8 cellular contexts compared by ENCODE assay signal in the genomic region with DNA sequence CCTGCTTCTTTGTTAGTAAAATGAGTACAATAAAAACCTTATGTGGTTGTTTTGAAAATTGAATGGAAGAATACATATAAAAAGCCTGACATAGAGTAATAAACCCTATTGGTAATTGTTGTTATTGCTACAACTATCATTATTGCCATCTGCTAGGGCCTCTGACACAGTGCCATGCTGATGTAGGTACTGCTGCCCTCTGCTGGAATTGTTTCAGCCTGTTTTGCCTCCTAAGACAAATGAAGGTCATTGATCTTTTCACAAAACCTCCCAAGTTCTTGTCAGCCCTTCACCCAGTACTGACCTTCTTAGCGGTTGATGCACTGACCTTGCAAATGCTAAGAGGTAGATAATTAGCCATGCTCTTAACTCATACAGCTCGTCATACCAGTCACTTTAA.
A peak's percentile ranks its signal among the peaks of the same experiment; 100 is the strongest.
DNase-seq lines count a peak whose midpoint lies in the region; ATAC-seq and TF ChIP-seq lines count a peak whose summit lies in the region.

No MANE protein-coding gene starts in this region.

- H3K27me3 Mint-ChIP-seq in type B pancreatic cell, result no peaks in the 10 kb centered on the region
- H3K27me3 Mint-ChIP-seq in mesothelial cell of epicardium (ENCODE audit: low read depth), result no peaks in the 10 kb centered on the region

- H3K4me1 Mint-ChIP-seq in type B pancreatic cell (ENCODE audit: unreplicated experiment) (peaks cover 7% of the 10 kb centered on the region), mesothelial cell of epicardium (peaks cover 14% of the 10 kb centered on the region)

- no peak overlapping the region for H3K27ac Mint-ChIP-seq in type B pancreatic cell
- no peak overlapping the region for H3K27ac Mint-ChIP-seq in mesothelial cell of epicardium

- TF ChIP-seq CTCF in type B pancreatic cell (conservative IDR thresholded peaks at IDR 0.05) (peak; percentile 74), mesothelial cell of epicardium (IDR thresholded peaks at IDR 0.05; ENCODE audit: unreplicated experiment) (no peak)

- H3K4me3 Mint-ChIP-seq in type B pancreatic cell (no peak overlapping the region), mesothelial cell of epicardium (no peak overlapping the region)

- H3K9me3 Mint-ChIP-seq in type B pancreatic cell (no peaks in the 10 kb centered on the region), mesothelial cell of epicardium (peaks cover 5% of the 10 kb centered on the region)

- peak; percentile 86 for ATAC-seq in GM21717 (IDR thresholded peaks at IDR 0.05; ENCODE audit: unreplicated experiment)

- DNase-seq in ELR (ENCODE audit: low read depth) (peak; percentile 46), NCI-H748 (lab: John Stamatoyannopoulos, UW; ENCODE audit: unreplicated experiment) (peak; percentile 65), fibroblast of peridontal ligament (ENCODE audit: extremely low read depth) (peak; percentile 32), type B pancreatic cell (ENCODE audit: extremely low spot score, unreplicated experiment) (no peak), NCI-H1417 treated with DMSO at 0.1 percent for 48 hours (lab: John Stamatoyannopoulos, UW) (no peak), mesothelial cell of epicardium (ENCODE audit: low spot score in 2 of 2, unreplicated experiment in 2 of 2) (no peak)
- no peak for DNase-seq in activated CD8-positive, alpha-beta memory T cell treated with anti-CD3 and anti-CD28 coated beads for 24 hours

- no peaks in the 10 kb centered on the region for H3K36me3 Mint-ChIP-seq in type B pancreatic cell
- no peaks in the 10 kb centered on the region for H3K36me3 Mint-ChIP-seq in mesothelial cell of epicardium

Comparison
In these comparisons a context has a peak if more than half of its experiments do, and no peak if none do; other contexts are left out.
1. DNase-seq: peak in ELR (single experiment), NCI-H748 (single experiment) and fibroblast of peridontal ligament (single experiment); none in type B pancreatic cell (single experiment), activated CD8-positive, alpha-beta memory T cell treated with anti-CD3 and anti-CD28 coated beads for 24 hours (single experiment), NCI-H1417 treated with DMSO at 0.1 percent for 48 hours (single experiment) and mesothelial cell of epicardium (0 of 2).